In genomic region chr1:171805395-171806115, GRCh38 we compare ENCODE assay signal across 9 cellular contexts. TPM values are rescaled to one million over a fixed set of nuclear protein-coding genes. Genes with fewer than 3 reads are reported as not detected.
DNase-seq lines count a peak whose midpoint lies in the region; ATAC-seq and FAIRE-seq lines count a peak whose summit lies in the region.
"Had no signal": no experiment of that assay in that cellular context is flagged by ENCODE, and none has a peak within 500 bp of the region (broad histone marks: within the 10 kb centered on the region; RNA-seq: fewer than 3 reads in every experiment).

No MANE protein-coding gene starts in this region.

- H3K36me3 Mint-ChIP-seq in naive B cell, result peaks cover 0 to 8% of the 10 kb centered on the region in 2 donors

- peak; percentile 77 for ATAC-seq in GM21619 (IDR thresholded peaks at IDR 0.05; ENCODE audit: unreplicated experiment)
- peak; percentile 46 to 58 for ATAC-seq in naive B cell (ENCODE audit: low read depth in 2 of 2)
- ATAC-seq in HG02852 (IDR thresholded peaks at IDR 0.05; ENCODE audit: unreplicated experiment), result no peak

- H3K4me3 Mint-ChIP-seq in naive B cell, result peak overlapping the region in 6 of 8 donors; percentile 23 to 70 (median 50)

- H3K4me1 Mint-ChIP-seq in naive B cell, result peaks cover 20 to 24% (median 21%) of the 10 kb centered on the region in 3 donors

- peak; percentile 29 for DNase-seq in GM18507 (ENCODE audit: extremely low spot score, insufficient read length, low read depth)
- DNase-seq in M059J (ENCODE audit: low read depth), result peak; percentile 48
- DNase-seq in naive B cell, result no peak
- no peak for DNase-seq in effector CD8-positive, alpha-beta T cell (lab: John Stamatoyannopoulos, UW)
- no peak for DNase-seq in NCI-H2171 (lab: John Stamatoyannopoulos, UW)
- no peak for DNase-seq in NOMO-1 treated with DMSO at 0.1 percent for 48 hours (lab: John Stamatoyannopoulos, UW; ENCODE audit: unreplicated experiment)

- H3K27ac Mint-ChIP-seq in naive B cell, result peak overlapping the region in 3 of 6 donors; percentile 47 to 87 (median 51)

- no peaks in the 10 kb centered on the region for H3K27me3 Mint-ChIP-seq in naive B cell

- no peaks in the 10 kb centered on the region for H3K9me3 Mint-ChIP-seq in naive B cell

- peak; percentile 69 for FAIRE-seq in GM18507 (lab: Jason Lieb, UNC)
- FAIRE-seq: astrocyte had no signal

RNA-seq across cellular contexts. Expression of gene METTL13, which starts 24.1 kb away (rescaled TPM):
- total RNA-seq in M059J (2014; rRNA removed; shearing (Covaris generic)), result 21.1 and 27.9 TPM in 2 replicates
- 10 to 100 TPM; 21.7 to 33.3 (median 28.0) TPM for polyA plus RNA-seq in naive B cell (ENCODE audit: low read depth in 6 of 6)

RNA-seq across cellular contexts. Expression of gene DNM3, which starts 35.7 kb away (rescaled TPM):
- total RNA-seq in M059J (2014; rRNA removed; shearing (Covaris generic)), result 2.1 and 3.1 TPM in 2 replicates
- 1 to 10 TPM in 2 of 6 donors, under 1 TPM in 4; 0.32 to 6.6 (median 0.57) TPM for polyA plus RNA-seq in naive B cell (ENCODE audit: low read depth in 6 of 6)

Comparison
In these comparisons a context has a peak if more than half of its experiments do, and no peak if none do; other contexts are left out.
1. DNase-seq: peak in GM18507 (single experiment) and M059J (single experiment); none in naive B cell (single experiment), effector CD8-positive, alpha-beta T cell (single experiment), NCI-H2171 (single experiment) and NOMO-1 treated with DMSO at 0.1 percent for 48 hours (single experiment).